ENCODE assay signal across 8 cellular contexts in genomic region chr16:81697321-81697885, GRCh38.
DNase-seq lines count a peak whose midpoint lies in the region; ATAC-seq and TF ChIP-seq lines count a peak whose summit lies in the region.

No MANE protein-coding gene starts in this region.

- H3K4me3 ChIP-seq in dorsolateral prefrontal cortex (peak overlapping the region in 20 of 59 donors; percentile 4 to 44 (median 21)), testis (no peak overlapping the region)

- H3K27ac ChIP-seq in dorsolateral prefrontal cortex (peak overlapping the region in 54 of 59 donors; percentile 9 to 93 (median 75)), testis (no peak overlapping the region)

- no peaks in the 10 kb centered on the region for H3K27me3 ChIP-seq in dorsolateral prefrontal cortex
- no peaks in the 10 kb centered on the region for H3K27me3 ChIP-seq in testis

- TF ChIP-seq CTCF in dorsolateral prefrontal cortex (IDR thresholded peaks at IDR 0.05 in 54 of 56, conservative IDR thresholded peaks at IDR 0.05 in 2 of 56; ENCODE audit: low read depth in 1 of 56, partially characterized antibody in 56 of 56): peak in 55 of 56 donors; percentile 21 to 75 (median 60)
- peak in 2 of 3 experiments; percentile 46 to 53 for TF ChIP-seq CTCF in testis (IDR thresholded peaks at IDR 0.05)

- no peaks in the 10 kb centered on the region for H3K9me3 ChIP-seq in testis

- no peaks in the 10 kb centered on the region for H3K36me3 ChIP-seq in testis (ENCODE audit: low read depth, missing control alignments)

- 94 to 95% methylated on average over 24 to 25 of the region's 25 CpGs for WGBS in testis, 2 donors

- no peak for TF ChIP-seq POLR2A in testis (IDR thresholded peaks at IDR 0.05)

- peak; percentile 13 for DNase-seq in DMS53 treated with DMSO at 0.1 percent for 48 hours (lab: John Stamatoyannopoulos, UW; ENCODE audit: unreplicated experiment)
- DNase-seq in HT-29 (ENCODE audit: low spot score): peak; percentile 58
- peak; percentile 33 for DNase-seq in activated CD4-positive, alpha-beta T cell treated with anti-CD3 and anti-CD28 coated beads for 1 hour
- peak; percentile 8 to 67 (median 60) for DNase-seq in dorsolateral prefrontal cortex
- peak; percentile 21 for DNase-seq in midbrain (lab: John Stamatoyannopoulos, UW)
- no peak for DNase-seq in testis

- peaks cover 29% of the 10 kb centered on the region for H3K4me1 ChIP-seq in testis

- intact Hi-C loops in dorsolateral prefrontal cortex (cut with DNase I) (loop anchor here in 1 of 2 donors (5.0 kb wide), 1 partner anchor 75 kb away; no protein-coding TSS in a partner anchor), testis (cut with DNase I; ENCODE audit: low total_unique reads) (loop anchor here (10.0 kb wide), 1 partner anchor 293 kb away; no protein-coding TSS in a partner anchor)

- ATAC-seq in HG03521 (IDR thresholded peaks at IDR 0.05; ENCODE audit: unreplicated experiment) (no peak), GM18870 (IDR thresholded peaks at IDR 0.05; ENCODE audit: unreplicated experiment) (no peak)

Comparison
In these comparisons a context has a peak if more than half of its experiments do, and no peak if none do; other contexts are left out.
1. H3K27ac ChIP-seq: peak in dorsolateral prefrontal cortex (54 of 59); none in testis (0 of 2).